ENCODE assay signal across 12 cellular contexts in the genomic region with DNA sequence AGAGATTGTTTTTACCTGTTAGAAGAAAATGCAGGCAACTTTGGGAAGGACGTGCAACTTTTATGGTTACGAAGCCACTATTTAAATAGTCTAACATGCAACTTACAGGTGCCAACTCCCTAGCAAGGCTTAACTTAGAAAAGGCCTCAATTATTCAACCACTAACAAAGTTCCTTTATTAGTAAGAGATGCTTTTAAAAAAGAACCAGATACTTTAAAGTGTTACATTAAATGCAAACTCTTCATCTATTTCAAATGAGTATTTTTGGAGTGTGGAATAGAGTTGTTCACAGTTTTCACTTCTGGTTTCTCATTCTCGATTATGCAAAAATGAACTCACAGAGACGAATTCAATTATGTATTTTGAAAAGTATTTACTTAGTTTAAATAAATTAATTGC. TPM values are rescaled to one million over a fixed set of nuclear protein-coding genes. Genes with fewer than 3 reads are reported as not detected.
DNase-seq lines count a peak whose midpoint lies in the region; ATAC-seq and TF ChIP-seq lines count a peak whose summit lies in the region.
"Had no signal": no experiment of that assay in that cellular context is flagged by ENCODE, and none has a peak within 500 bp of the region (broad histone marks: within the 10 kb centered on the region; RNA-seq: fewer than 3 reads in every experiment).

No MANE protein-coding gene starts in this region.

- DNase-seq in GM10266 (ENCODE audit: extremely low spot score): peak; percentile 24
- DNase-seq in activated CD4-positive, alpha-beta T cell treated with anti-CD3 and anti-CD28 coated beads, Interleukin-2, amount 50 U/mL, for 1 hour: no peak
- DNase-seq in activated T-cell treated with anti-CD3 and anti-CD28 coated beads, Interleukin-2, amount 50 U/mL, for 24 hours: no peak
- DNase-seq in left colon: no peak
- no peak for DNase-seq in NCI-H1092 (lab: John Stamatoyannopoulos, UW)
- DNase-seq: central memory CD4-positive, alpha-beta T cell; erythroblast had no signal

- ATAC-seq in GM19395 (IDR thresholded peaks at IDR 0.05; ENCODE audit: unreplicated experiment) (peak; percentile 74), HG02763 (IDR thresholded peaks at IDR 0.05; ENCODE audit: unreplicated experiment) (peak; percentile 83), HG03520 (IDR thresholded peaks at IDR 0.05; ENCODE audit: unreplicated experiment) (peak; percentile 66), left colon (no peak)

- no peaks in the 10 kb centered on the region for H3K9me3 Mint-ChIP-seq in activated T-cell treated with anti-CD3 and anti-CD28 coated beads, Interleukin-2, amount 50 U/mL, for 24 hours
- H3K9me3 Mint-ChIP-seq: activated T-helper 1 cell treated with anti-CD3 and anti-CD28 coated beads, Interleukin-12 subunit alpha, Interleukin-12 subunit beta, Interleukin-2, Interleukin-4 antibody, amounts not matched to agents 30 ng/mL and 10 ng/mL and 1 ng/mL, durations not matched to agents 14 hours and 24 hours and 36 hours had no signal

- no peaks in the 10 kb centered on the region for H3K27me3 Mint-ChIP-seq in activated T-cell treated with anti-CD3 and anti-CD28 coated beads, Interleukin-2, amount 50 U/mL, for 24 hours

- peaks cover 15% of the 10 kb centered on the region for H3K4me1 Mint-ChIP-seq in activated T-cell treated with anti-CD3 and anti-CD28 coated beads, Interleukin-2, amount 50 U/mL, for 24 hours (ENCODE audit: low read depth)

- H3K27ac Mint-ChIP-seq in activated T-cell treated with anti-CD3 and anti-CD28 coated beads, Interleukin-2, amount 50 U/mL, for 24 hours: no peak overlapping the region
- H3K27ac Mint-ChIP-seq: activated T-helper 1 cell treated with anti-CD3 and anti-CD28 coated beads, Interleukin-12 subunit alpha, Interleukin-12 subunit beta, Interleukin-2, Interleukin-4 antibody, amounts not matched to agents 30 ng/mL and 10 ng/mL and 1 ng/mL, durations not matched to agents 14 hours and 24 hours and 36 hours; mesothelial cell of epicardium had no signal

- intact Hi-C loops in left colon (cut with DNase I, micrococcal nuclease): no loop called here

- peaks cover 72% of the 10 kb centered on the region for H3K36me3 Mint-ChIP-seq in activated T-cell treated with anti-CD3 and anti-CD28 coated beads, Interleukin-2, amount 50 U/mL, for 24 hours (ENCODE audit: low read depth)

- H3K4me3 Mint-ChIP-seq in activated T-cell treated with anti-CD3 and anti-CD28 coated beads, Interleukin-2, amount 50 U/mL, for 24 hours: no peak overlapping the region
- H3K4me3 Mint-ChIP-seq: activated T-helper 1 cell treated with anti-CD3 and anti-CD28 coated beads, Interleukin-12 subunit alpha, Interleukin-12 subunit beta, Interleukin-2, Interleukin-4 antibody, amounts not matched to agents 30 ng/mL and 10 ng/mL and 1 ng/mL, durations not matched to agents 14 hours and 24 hours and 36 hours; mesothelial cell of epicardium had no signal

- TF ChIP-seq CTCF in GM10266 (IDR thresholded peaks at IDR 0.05; ENCODE audit: control insufficient read depth, insufficient read depth, low read depth, missing control alignments): no peak

RNA-seq across cellular contexts. Expression of a gene that starts 51.7 kb away (rescaled TPM):
- 10 to 100 TPM; 49.2 to 51.8 TPM for total RNA-seq in left colon
